ENCODE assay signal across 8 cellular contexts in genomic region chr11:73598719-73599379, GRCh38. TPM values are rescaled to one million over a fixed set of nuclear protein-coding genes. Genes with fewer than 3 reads are reported as not detected.
DNase-seq lines count a peak whose midpoint lies in the region; ATAC-seq and TF ChIP-seq lines count a peak whose summit lies in the region.

No MANE protein-coding gene starts in this region.

- H3K9me3 ChIP-seq in SK-N-MC (ENCODE audit: low read depth, low read length): no peaks in the 10 kb centered on the region

- no peaks in the 10 kb centered on the region for H3K36me3 ChIP-seq in SK-N-MC (ENCODE audit: insufficient read depth, low read length)

- DNase-seq in SK-N-MC (ENCODE audit: low read depth, low spot score) (no peak), fibroblast of villous mesenchyme (ENCODE audit: low read depth) (no peak), smooth muscle cell of the brain vasculature (ENCODE audit: low read depth, low spot score) (peak; percentile 7), NCI-H1930 (lab: John Stamatoyannopoulos, UW) (no peak), NCI-H524 treated with DMSO at 0.1 percent for 48 hours (lab: John Stamatoyannopoulos, UW) (no peak)

- TF ChIP-seq CTCF in 22Rv1 (IDR thresholded peaks at IDR 0.05) (no peak), fibroblast of villous mesenchyme (IDR thresholded peaks at IDR 0.05; ENCODE audit: insufficient read depth, low read depth, low read length) (no peak)

- ATAC-seq in GM18517 (IDR thresholded peaks at IDR 0.05; ENCODE audit: unreplicated experiment): peak; percentile 25
- no peak for ATAC-seq in HG02763 (IDR thresholded peaks at IDR 0.05; ENCODE audit: unreplicated experiment)

- peak overlapping the region; percentile 67 for H3K9ac ChIP-seq in SK-N-MC (ENCODE audit: insufficient read length)

- H3K4me3 ChIP-seq in SK-N-MC (peak overlapping the region; percentile 84), fibroblast of villous mesenchyme (ENCODE audit: low read depth, low read length) (peak overlapping the region; percentile 78)

- H3K27ac ChIP-seq in 22Rv1 (peak overlapping the region; percentile 78), SK-N-MC (peak overlapping the region; percentile 6; the same call in 1 of the 2 replicates)

RNA-seq across cellular contexts. Expression of gene FAM168A, which starts 0.9 kb away (rescaled TPM):
- total RNA-seq in fibroblast of villous mesenchyme: 22.5 and 23.5 TPM in 2 replicates

RNA-seq across cellular contexts. Expression of gene PLEKHB1, which starts 47.5 kb away (rescaled TPM):
- under 0.01 TPM in 1 of 2 replicates, not detected in the other for total RNA-seq in fibroblast of villous mesenchyme
